ENCODE assay signal across 9 cellular contexts in the genomic region with DNA sequence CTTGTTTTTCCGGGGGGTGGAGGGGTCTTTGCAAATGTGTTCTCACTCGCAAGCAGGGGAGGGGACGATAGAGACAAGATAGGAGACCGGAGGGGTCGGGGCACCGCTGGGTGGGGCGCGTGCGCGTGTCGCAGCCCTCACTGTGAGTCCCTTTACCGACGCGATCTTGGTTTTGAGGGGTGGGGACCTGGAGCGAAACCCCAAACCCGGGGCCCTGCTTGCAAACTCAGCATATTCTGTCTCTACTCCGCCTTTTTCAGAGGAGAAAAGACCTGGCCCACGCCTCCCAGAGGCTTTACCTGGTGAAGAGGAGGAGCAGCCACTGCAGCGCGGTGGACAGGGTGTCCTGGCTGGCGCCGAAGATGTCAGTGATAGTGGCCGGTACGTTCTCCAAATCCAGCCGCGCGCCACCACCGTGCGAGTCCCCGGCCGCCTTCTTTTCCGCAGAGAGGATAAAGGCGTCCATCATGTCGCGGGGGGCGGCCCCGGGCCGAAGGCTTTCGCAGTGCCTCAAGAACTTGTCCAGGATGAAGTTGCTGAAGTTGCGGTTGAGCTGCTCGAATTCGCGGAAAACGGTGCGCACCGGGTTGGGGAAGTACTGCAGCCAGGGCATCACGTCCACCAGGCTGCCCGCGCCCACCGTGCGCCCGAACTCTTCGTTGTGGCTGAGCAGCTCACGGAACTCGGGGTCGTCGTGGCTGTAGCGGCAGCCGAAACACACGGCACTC. TPM values are rescaled to one million over a fixed set of nuclear protein-coding genes. Genes with fewer than 3 reads are reported as not detected.
A peak's percentile ranks its signal among the peaks of the same experiment; 100 is the strongest.
DNase-seq lines count a peak whose midpoint lies in the region; ATAC-seq and TF ChIP-seq lines count a peak whose summit lies in the region.
"Had no signal": no experiment of that assay in that cellular context is flagged by ENCODE, and none has a peak within 500 bp of the region (broad histone marks: within the 10 kb centered on the region; RNA-seq: fewer than 3 reads in every experiment).

No MANE protein-coding gene starts in this region.

- H3K4me1 Mint-ChIP-seq in natural killer cell treated with Interleukin-12 subunit alpha and Interleukin-12 subunit beta and Interleukin-15 and Interleukin-18, amount 100 ng/mL, for 72 hours (ENCODE audit: low read depth in 2 of 2): peaks cover 6 to 11% of the 10 kb centered on the region in 2 donors

- H3K9me2 ChIP-seq in PC-3 (replicated peaks; ENCODE audit: low read length): no peaks in the 10 kb centered on the region

- no peak for DNase-seq in AG04450 (ENCODE audit: low read depth, low spot score)
- DNase-seq in PC-3: peak; percentile 22
- peak; percentile 41 to 42 for DNase-seq in erythroblast (lab: John Stamatoyannopoulos, UW)
- DNase-seq in natural killer cell treated with Interleukin-12 subunit alpha and Interleukin-12 subunit beta and Interleukin-15 and Interleukin-18, amount 100 ng/mL, for 72 hours (ENCODE audit: low spot score): peak; percentile 61
- no peak for DNase-seq in 8988T
- DNase-seq in stimulated activated CD8-positive, alpha-beta memory T cell treated with anti-CD3 and anti-CD28 coated beads, Interleukin-4, amount 100 ng/mL, for 48 hours: no peak
- no peak for DNase-seq in DMS 273 treated with DMSO at 0.1 percent for 48 hours (lab: John Stamatoyannopoulos, UW)

- CTCF ChIA-PET in AG04450 (lab: Charles Lee) (no interaction called here), PC-3 (lab: Charles Lee) (no interaction called here)

- no peaks in the 10 kb centered on the region for H3K9me3 Mint-ChIP-seq in natural killer cell treated with Interleukin-12 subunit alpha and Interleukin-12 subunit beta and Interleukin-15 and Interleukin-18, amount 100 ng/mL, for 72 hours

- H4K20me1 ChIP-seq in PC-3 (ENCODE audit: low read length): no peaks in the 10 kb centered on the region

- H3K9me3 ChIP-seq in AG04450 (ENCODE audit: control insufficient read depth, insufficient read depth, low read length) (peaks cover 19% of the 10 kb centered on the region; the same call in 1 of the 2 replicates), PC-3 (ENCODE audit: low read length) (no peaks in the 10 kb centered on the region)

- H2AFZ ChIP-seq in PC-3 (ENCODE audit: low read length): peak overlapping the region; percentile 34

- peak overlapping the region; percentile 77 for H3K4me3 Mint-ChIP-seq in natural killer cell treated with Interleukin-12 subunit alpha and Interleukin-12 subunit beta and Interleukin-15 and Interleukin-18, amount 100 ng/mL, for 72 hours

- peaks cover 27% of the 10 kb centered on the region for H3K4me1 ChIP-seq in PC-3 (ENCODE audit: insufficient read depth, low read length)

- H3K36me3 ChIP-seq in PC-3 (ENCODE audit: low read depth, low read length): no peaks in the 10 kb centered on the region

- H3K27me3 Mint-ChIP-seq in natural killer cell treated with Interleukin-12 subunit alpha and Interleukin-12 subunit beta and Interleukin-15 and Interleukin-18, amount 100 ng/mL, for 72 hours: peaks cover 26 to 28% of the 10 kb centered on the region in 2 donors

- peaks cover 4% of the 10 kb centered on the region for H3K36me3 Mint-ChIP-seq in natural killer cell treated with Interleukin-12 subunit alpha and Interleukin-12 subunit beta and Interleukin-15 and Interleukin-18, amount 100 ng/mL, for 72 hours

- TF ChIP-seq CTCF in AG04450 (IDR thresholded peaks at IDR 0.05; ENCODE audit: low read depth, low read length) (no peak), PC-3 (conservative IDR thresholded peaks at IDR 0.05; ENCODE audit: low read depth, low read length) (no peak)

- H3K27me3 ChIP-seq in AG04450 (ENCODE audit: control insufficient read depth, insufficient read depth, low read length): peaks cover 37% of the 10 kb centered on the region
- peaks cover 34% of the 10 kb centered on the region for H3K27me3 ChIP-seq in PC-3 (ENCODE audit: low read length)

- H3K27ac ChIP-seq in AG04450 (ENCODE audit: low read depth, low read length) (no peak overlapping the region), PC-3 (ENCODE audit: low read length) (peak overlapping the region; percentile 85)
- H3K27ac ChIP-seq: epithelial cell of prostate had no signal

- no peaks in the 10 kb centered on the region for H3F3A ChIP-seq in PC-3 (ENCODE audit: low read length, unreplicated experiment)

- peak overlapping the region; percentile 90 for H3K9ac ChIP-seq in PC-3 (ENCODE audit: low read length)

- no peak for TF ChIP-seq POLR2A in erythroblast (IDR thresholded peaks at IDR 0.05; ENCODE audit: low read length)

- no peak for ATAC-seq in PC-3
- no peak for ATAC-seq in natural killer cell treated with Interleukin-12 subunit alpha and Interleukin-12 subunit beta and Interleukin-15 and Interleukin-18, amount 100 ng/mL, for 72 hours
- no peak for ATAC-seq in GM18868 (IDR thresholded peaks at IDR 0.05; ENCODE audit: unreplicated experiment)

- H3K4me2 ChIP-seq in PC-3 (ENCODE audit: low read length): peak overlapping the region; percentile 83

- intact Hi-C loops in PC-3 (cut with micrococcal nuclease): no loop called here

- H3K4me3 ChIP-seq in AG04450 (ENCODE audit: low read depth, low read length) (peak overlapping the region; percentile 17; the same call in 1 of the 2 replicates), PC-3 (ENCODE audit: low read length) (peak overlapping the region; percentile 69)

- peaks cover 52% of the 10 kb centered on the region for H3K79me2 ChIP-seq in PC-3 (ENCODE audit: low read length)

- H3K27ac Mint-ChIP-seq in natural killer cell treated with Interleukin-12 subunit alpha and Interleukin-12 subunit beta and Interleukin-15 and Interleukin-18, amount 100 ng/mL, for 72 hours: peak overlapping the region; percentile 25 to 46

- POLR2A ChIA-PET in AG04450 (lab: Yijun Ruan, JAX) (no interaction called here), PC-3 (lab: Charles Lee; ENCODE audit: unreplicated experiment) (interaction anchor here (0.7 kb wide), 1 partner anchor 40 kb away, joined by 3 read pairs; no protein-coding TSS in a partner anchor)

- BruUV-seq in PC-3 (replicated peaks; lab: Mats Ljungman, UMichigan): no TSS peak

RNA-seq across cellular contexts. Expression of gene CYP1B1, which starts 1.7 kb away (rescaled TPM):
- 5.7 and 7.8 TPM in 2 replicates for polyA plus RNA-seq in AG04450 (2011; rRNA removed)
- 10.8 and 15.2 TPM in 2 replicates for polyA minus RNA-seq in AG04450 (2011; rRNA and poly(A)+ RNA removed)
- 37.2 and 50.0 TPM in 2 replicates for total RNA-seq in PC-3 (2014; rRNA removed)
- total RNA-seq in natural killer cell treated with Interleukin-12 subunit alpha and Interleukin-12 subunit beta and Interleukin-15 and Interleukin-18, amount 100 ng/mL, for 72 hours: 10 to 100 TPM; 90.3 to 95.7 TPM

Comparison
In these comparisons a context has a peak if more than half of its experiments do, and no peak if none do; other contexts are left out.
1. DNase-seq: peak in PC-3 (single experiment), erythroblast (2 of 2) and natural killer cell treated with Interleukin-12 subunit alpha and Interleukin-12 subunit beta and Interleukin-15 and Interleukin-18, amount 100 ng/mL, for 72 hours (single experiment); none in AG04450 (single experiment), 8988T (single experiment), stimulated activated CD8-positive, alpha-beta memory T cell treated with anti-CD3 and anti-CD28 coated beads, Interleukin-4, amount 100 ng/mL, for 48 hours (single experiment) and DMS 273 treated with DMSO at 0.1 percent for 48 hours (single experiment).